Comparison of ENCODE assay signal across 1 cellular context in the genomic region with DNA sequence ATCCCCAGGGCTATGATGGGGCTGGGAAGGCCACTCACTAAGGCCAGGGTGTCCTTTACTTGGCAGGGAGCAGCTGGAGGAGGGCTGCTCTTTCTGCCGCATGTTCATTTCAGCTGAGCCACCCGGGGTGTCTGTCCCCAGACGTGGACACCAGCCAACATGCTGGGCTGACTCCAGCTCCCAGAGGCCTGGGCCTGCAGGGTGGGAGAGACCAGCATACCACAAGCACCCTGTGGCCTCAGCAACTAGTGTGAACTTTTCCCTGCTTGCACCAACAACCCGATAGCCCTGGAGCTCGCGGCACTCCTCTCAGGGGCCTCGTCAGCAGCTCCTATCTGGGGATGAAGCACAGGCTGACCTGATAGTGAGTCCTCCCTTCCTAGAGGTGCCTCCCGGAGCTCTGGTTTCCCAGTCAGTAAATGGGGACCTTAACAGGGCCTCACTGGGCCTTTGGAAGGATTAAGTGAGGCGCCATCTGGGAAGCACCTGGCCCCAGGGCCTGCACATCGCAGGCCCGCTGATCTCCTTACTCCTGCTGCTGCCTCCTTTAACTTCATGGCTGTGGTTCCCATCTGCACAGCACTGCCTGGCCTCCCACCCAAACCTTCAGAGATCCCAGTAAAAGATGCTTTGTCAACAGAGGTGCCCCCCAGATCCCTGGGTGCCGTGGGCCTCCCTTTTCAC.
TF ChIP-seq lines count a peak whose summit lies in the region.

No MANE protein-coding gene starts in this region.

TF ChIP-seq in HEK293, 187 proteins besides CTCF, POLR2A, EP300 and RAD21 (continued from another document):
- TF ChIP-seq MZF1 (tag by site-specific recombination; IDR thresholded peaks at IDR 0.05; ENCODE audit: borderline replicate concordance) (no peak), ZNF26 (tag by site-specific recombination; IDR thresholded peaks at IDR 0.05) (no peak)
